1 cellular context compared by ENCODE assay signal in genomic region chr6:130796313-130796905, GRCh38.
TF ChIP-seq lines count a peak whose summit lies in the region.

No MANE protein-coding gene starts in this region.

TF ChIP-seq in HEK293, 187 proteins besides CTCF, POLR2A, EP300 and RAD21 (continued from another document):
- TF ChIP-seq ZBTB44 (tag by site-specific recombination; IDR thresholded peaks at IDR 0.05) (0 out of 2 replicates have a peak, but pooled peaks have one; percentile 14), ZNF510 (tag by site-specific recombination; IDR thresholded peaks at IDR 0.05; ENCODE audit: insufficient replicate concordance) (peak; percentile 25), ZNF580 (tag by site-specific recombination; IDR thresholded peaks at IDR 0.05) (no peak), KLF16 (tag by site-specific recombination; IDR thresholded peaks at IDR 0.05) (no peak), TSHZ1 (tag by site-specific recombination; IDR thresholded peaks at IDR 0.05; ENCODE audit: borderline replicate concordance) (0 out of 2 replicates have a peak, but pooled peaks have one; percentile 16), ZNF169 (tag by site-specific recombination; IDR thresholded peaks at IDR 0.05) (no peak), ZNF692 (tag by site-specific recombination; IDR thresholded peaks at IDR 0.05) (peak; percentile 58; the same call in 1 of the 2 replicates), ZNF366 (tag by site-specific recombination; conservative IDR thresholded peaks at IDR 0.05) (peak; percentile 57; the same call in 1 of the 2 replicates), GLIS1 (tag by site-specific recombination; IDR thresholded peaks at IDR 0.05) (peak; percentile 69), FEZF1 (tag by site-specific recombination; IDR thresholded peaks at IDR 0.05) (peak; percentile 87), ZNF549 (tag by site-specific recombination; IDR thresholded peaks at IDR 0.05) (peak; percentile 26; the same call in 1 of the 2 replicates), ZNF555 (tag by site-specific recombination; conservative IDR thresholded peaks at IDR 0.05) (no peak), KLF8 (tag by site-specific recombination; IDR thresholded peaks at IDR 0.05) (no peak), BCL11A (tag by site-specific recombination; IDR thresholded peaks at IDR 0.05; ENCODE audit: low read depth) (0 out of 2 replicates have a peak, but pooled peaks have one; percentile 50)
